In genomic region chr9:16309350-16310271, GRCh38 we compare ENCODE assay signal across 13 cellular contexts.
DNase-seq lines count a peak whose midpoint lies in the region; ATAC-seq and TF ChIP-seq lines count a peak whose summit lies in the region.
"Had no signal": no experiment of that assay in that cellular context is flagged by ENCODE, and none has a peak within 500 bp of the region (broad histone marks: within the 10 kb centered on the region; RNA-seq: fewer than 3 reads in every experiment).

No MANE protein-coding gene starts in this region.

- peak; percentile 21 for ATAC-seq in upper lobe of right lung
- ATAC-seq in HG03280 (IDR thresholded peaks at IDR 0.05; ENCODE audit: unreplicated experiment), result no peak
- ATAC-seq: stimulated activated effector memory CD8-positive, alpha-beta T cell treated with anti-CD3 and anti-CD28 coated beads, Interleukin-12 subunit alpha, Interleukin-12 subunit beta, amount 100 ng/mL, for 72 hours had no signal

- H3K4me1 Mint-ChIP-seq in nephron (peaks cover 72% of the 10 kb centered on the region), Calu3 (ENCODE audit: low read depth, unreplicated experiment) (peaks cover 13% of the 10 kb centered on the region)
- H3K4me1 Mint-ChIP-seq: CD8-positive, alpha-beta memory T cell; stimulated activated effector memory CD8-positive, alpha-beta T cell treated with anti-CD3 and anti-CD28 coated beads, Interleukin-12 subunit alpha, Interleukin-12 subunit beta, amount 100 ng/mL, for 72 hours had no signal

- DNase-seq in astrocyte of the spinal cord (ENCODE audit: low read depth, low spot score) (peak; percentile 40), foreskin fibroblast (peak; percentile 24 to 70), upper lobe of right lung (no peak), Calu3 (no peak), globus pallidus (ENCODE audit: low spot score) (no peak)
- DNase-seq: amygdala; CD8-positive, alpha-beta memory T cell; NCI-H510A; stimulated activated CD4-positive, alpha-beta T cell treated with anti-CD3 and anti-CD28 coated beads, Interleukin-1b, Interleukin-23, amount 100 ng/mL, for 48 hours had no signal

- H3K36me3 Mint-ChIP-seq in nephron (ENCODE audit: low read depth) (no peaks in the 10 kb centered on the region), Calu3 (ENCODE audit: insufficient read depth, unreplicated experiment) (no peaks in the 10 kb centered on the region)
- H3K36me3 Mint-ChIP-seq: CD8-positive, alpha-beta memory T cell; stimulated activated effector memory CD8-positive, alpha-beta T cell treated with anti-CD3 and anti-CD28 coated beads, Interleukin-12 subunit alpha, Interleukin-12 subunit beta, amount 100 ng/mL, for 72 hours had no signal

- no peaks in the 10 kb centered on the region for H3K9me3 Mint-ChIP-seq in nephron
- no peaks in the 10 kb centered on the region for H3K9me3 Mint-ChIP-seq in Calu3 (ENCODE audit: low read depth, unreplicated experiment)

- TF ChIP-seq CTCF in astrocyte of the spinal cord (IDR thresholded peaks at IDR 0.05; ENCODE audit: low read depth, low read length) (no peak), foreskin fibroblast (IDR thresholded peaks at IDR 0.05; ENCODE audit: low read depth, low read length) (no peak), nephron (IDR thresholded peaks at IDR 0.05; ENCODE audit: unreplicated experiment in 3 of 3) (no peak), upper lobe of right lung (IDR thresholded peaks at IDR 0.05) (no peak), Calu3 (IDR thresholded peaks at IDR 0.05; ENCODE audit: unreplicated experiment) (no peak)

- intact Hi-C loops in upper lobe of right lung (cut with DNase I), result no loop called here
- intact Hi-C loops in Calu3 (cut with micrococcal nuclease; ENCODE audit: unreplicated experiment), result no loop called here

- no peaks in the 10 kb centered on the region for H3K27me3 ChIP-seq in upper lobe of right lung

- no peaks in the 10 kb centered on the region for H3K36me3 ChIP-seq in upper lobe of right lung

- H3K27ac Mint-ChIP-seq in nephron (peak overlapping the region; percentile 93 to 95 (median 95)), Calu3 (ENCODE audit: unreplicated experiment) (no peak overlapping the region)
- H3K27ac Mint-ChIP-seq: CD8-positive, alpha-beta memory T cell; stimulated activated effector memory CD8-positive, alpha-beta T cell treated with anti-CD3 and anti-CD28 coated beads, Interleukin-12 subunit alpha, Interleukin-12 subunit beta, amount 100 ng/mL, for 72 hours had no signal

- no TSS peak for BruUV-seq in Calu3 (replicated peaks; lab: Mats Ljungman, UMichigan)

- H3K27me3 Mint-ChIP-seq in nephron (ENCODE audit: low read depth), result peaks cover 8% of the 10 kb centered on the region
- H3K27me3 Mint-ChIP-seq in Calu3 (ENCODE audit: unreplicated experiment), result no peaks in the 10 kb centered on the region
- H3K27me3 Mint-ChIP-seq: CD8-positive, alpha-beta memory T cell had no signal

- peak overlapping the region in 2 of 3 experiments; percentile 4 to 45 for H3K4me3 Mint-ChIP-seq in nephron
- H3K4me3 Mint-ChIP-seq in Calu3 (ENCODE audit: low read depth, unreplicated experiment), result no peak overlapping the region
- H3K4me3 Mint-ChIP-seq: CD8-positive, alpha-beta memory T cell; stimulated activated effector memory CD8-positive, alpha-beta T cell treated with anti-CD3 and anti-CD28 coated beads, Interleukin-12 subunit alpha, Interleukin-12 subunit beta, amount 100 ng/mL, for 72 hours had no signal

- H3K4me1 ChIP-seq in upper lobe of right lung, result no peaks in the 10 kb centered on the region

- H3K4me3 ChIP-seq in astrocyte of the spinal cord (ENCODE audit: low read depth, low read length), result no peak overlapping the region
- H3K4me3 ChIP-seq in foreskin fibroblast (ENCODE audit: low read depth in 1 of 2, low read length in 2 of 2), result no peak overlapping the region
- H3K4me3 ChIP-seq in upper lobe of right lung, result no peak overlapping the region

- H3K27ac ChIP-seq in upper lobe of right lung, result no peak overlapping the region
- H3K27ac ChIP-seq: epithelial cell of prostate had no signal

- in situ Hi-C loops in astrocyte of the spinal cord (cut with HindIII; ENCODE audit: low sequenced_read_pairs), result no loop called here

- no peaks in the 10 kb centered on the region for H3K9me3 ChIP-seq in upper lobe of right lung

- CTCF ChIA-PET in Calu3 (lab: Charles Lee), result no interaction called here

Comparison
In these comparisons a context has a peak if more than half of its experiments do, and no peak if none do; other contexts are left out.
1. DNase-seq: peak in astrocyte of the spinal cord (single experiment) and foreskin fibroblast (2 of 2); none in upper lobe of right lung (single experiment), Calu3 (single experiment) and globus pallidus (single experiment).